ENCODE assay signal across 1 cellular context in the genomic region with DNA sequence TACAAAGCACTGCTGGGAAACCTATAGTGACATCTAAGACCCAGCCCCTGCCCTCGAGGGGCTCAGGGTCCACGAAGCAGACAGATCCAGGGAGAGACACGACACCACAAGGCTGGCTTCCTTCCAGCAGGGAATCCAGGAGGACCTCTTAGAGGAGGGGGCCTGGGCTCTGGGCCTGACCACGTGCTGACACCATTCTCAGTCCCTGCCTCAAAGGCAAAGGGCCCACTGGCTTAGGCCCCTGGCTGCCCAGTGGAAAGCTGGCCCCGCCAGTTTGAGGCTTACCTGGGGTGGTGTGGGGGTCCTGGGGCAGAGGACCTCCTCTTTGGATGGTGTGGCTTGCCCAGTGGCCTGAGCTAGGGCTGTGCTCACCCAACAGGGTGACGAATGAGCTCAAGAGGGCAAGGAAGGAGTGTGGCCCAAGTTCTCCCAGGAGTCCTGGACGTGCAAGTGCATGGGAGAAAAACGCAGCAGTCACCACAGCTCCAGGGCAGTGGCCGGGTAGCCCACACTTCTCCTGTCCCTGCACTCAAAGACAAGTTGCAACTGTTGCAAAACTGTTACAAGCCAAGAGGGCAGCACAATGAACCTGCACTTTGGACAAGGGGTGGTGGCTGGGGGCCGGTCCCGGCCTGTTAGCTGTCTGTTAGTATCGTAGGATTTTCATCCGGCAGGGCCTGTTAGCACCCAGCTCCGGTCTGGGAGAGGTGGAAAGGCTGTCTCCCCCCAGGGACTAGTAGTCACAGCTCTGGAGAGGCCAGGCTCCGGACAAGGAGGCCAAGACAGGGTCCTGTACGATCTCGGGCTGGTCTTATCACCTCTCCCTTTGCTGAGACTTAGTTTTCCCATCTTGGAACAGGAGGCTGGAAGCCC.
TF ChIP-seq lines count a peak whose summit lies in the region.

No MANE protein-coding gene starts in this region.

TF ChIP-seq in HepG2, 621 proteins besides CTCF, POLR2A, EP300 and RAD21 (continued from another document and continues in another):
- TF ChIP-seq, protein P1, sequence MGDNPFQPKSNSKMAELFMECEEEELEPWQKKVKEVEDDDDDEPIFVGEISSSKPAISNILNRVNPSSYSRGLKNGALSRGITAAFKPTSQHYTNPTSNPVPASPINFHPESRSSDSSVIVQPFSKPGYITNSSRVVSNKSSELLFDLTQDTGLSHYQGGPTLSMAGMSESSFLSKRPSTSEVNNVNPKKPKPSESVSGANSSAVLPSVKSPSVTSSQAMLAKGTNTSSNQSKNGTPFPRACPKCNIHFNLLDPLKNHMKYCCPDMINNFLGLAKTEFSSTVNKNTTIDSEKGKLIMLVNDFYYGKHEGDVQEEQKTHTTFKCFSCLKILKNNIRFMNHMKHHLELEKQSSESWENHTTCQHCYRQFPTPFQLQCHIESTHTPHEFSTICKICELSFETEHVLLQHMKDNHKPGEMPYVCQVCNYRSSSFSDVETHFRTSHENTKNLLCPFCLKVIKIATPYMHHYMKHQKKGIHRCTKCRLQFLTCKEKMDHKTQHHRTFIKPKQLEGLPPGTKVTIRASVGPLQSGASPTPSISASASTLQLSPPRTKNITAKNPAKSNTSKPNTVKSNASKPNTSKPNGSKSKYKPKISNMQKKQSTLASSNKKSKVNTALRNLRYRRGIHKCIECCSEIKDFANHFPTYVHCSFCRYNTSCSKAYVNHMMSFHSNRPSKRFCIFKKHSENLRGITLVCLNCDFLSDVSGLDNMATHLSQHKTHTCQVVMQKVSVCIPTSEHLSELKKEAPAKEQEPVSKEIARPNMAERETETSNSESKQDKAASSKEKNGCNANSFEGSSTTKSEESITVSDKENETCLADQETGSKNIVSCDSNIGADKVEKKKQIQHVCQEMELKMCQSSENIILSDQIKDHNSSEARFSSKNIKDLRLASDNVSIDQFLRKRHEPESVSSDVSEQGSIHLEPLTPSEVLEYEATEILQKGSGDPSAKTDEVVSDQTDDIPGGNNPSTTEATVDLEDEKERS (CRISPR knock-in tag; IDR thresholded peaks at IDR 0.05): peak; percentile 51; the same call in 1 of the 2 replicates
- no peak for TF ChIP-seq CREB1 (IDR thresholded peaks at IDR 0.05)
- peak; percentile 0; the same call in 1 of the 2 replicates for TF ChIP-seq CREB1 (CRISPR knock-in tag; IDR thresholded peaks at IDR 0.05)
- TF ChIP-seq ZBTB21 (CRISPR knock-in tag; IDR thresholded peaks at IDR 0.05): peak; percentile 29; the same call in 1 of the 2 replicates
- TF ChIP-seq TCF7L2 (IDR thresholded peaks at IDR 0.05; ENCODE audit: low read depth, low read length): no peak
- TF ChIP-seq ZNF253 (CRISPR knock-in tag; IDR thresholded peaks at IDR 0.05; ENCODE audit: borderline replicate concordance): no peak
- no peak for TF ChIP-seq MAZ (IDR thresholded peaks at IDR 0.05; ENCODE audit: borderline replicate concordance, low read depth, low read length)
- TF ChIP-seq MAZ (CRISPR knock-in tag; IDR thresholded peaks at IDR 0.05; ENCODE audit: low read depth): 0 out of 2 replicates have a peak, but pooled peaks have one; percentile 62
- no peak for TF ChIP-seq ZNF468 (CRISPR knock-in tag; IDR thresholded peaks at IDR 0.05)
- TF ChIP-seq, protein P2, sequence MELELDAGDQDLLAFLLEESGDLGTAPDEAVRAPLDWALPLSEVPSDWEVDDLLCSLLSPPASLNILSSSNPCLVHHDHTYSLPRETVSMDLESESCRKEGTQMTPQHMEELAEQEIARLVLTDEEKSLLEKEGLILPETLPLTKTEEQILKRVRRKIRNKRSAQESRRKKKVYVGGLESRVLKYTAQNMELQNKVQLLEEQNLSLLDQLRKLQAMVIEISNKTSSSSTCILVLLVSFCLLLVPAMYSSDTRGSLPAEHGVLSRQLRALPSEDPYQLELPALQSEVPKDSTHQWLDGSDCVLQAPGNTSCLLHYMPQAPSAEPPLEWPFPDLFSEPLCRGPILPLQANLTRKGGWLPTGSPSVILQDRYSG (CRISPR knock-in tag; IDR thresholded peaks at IDR 0.05): no peak
- TF ChIP-seq, protein P3, sequence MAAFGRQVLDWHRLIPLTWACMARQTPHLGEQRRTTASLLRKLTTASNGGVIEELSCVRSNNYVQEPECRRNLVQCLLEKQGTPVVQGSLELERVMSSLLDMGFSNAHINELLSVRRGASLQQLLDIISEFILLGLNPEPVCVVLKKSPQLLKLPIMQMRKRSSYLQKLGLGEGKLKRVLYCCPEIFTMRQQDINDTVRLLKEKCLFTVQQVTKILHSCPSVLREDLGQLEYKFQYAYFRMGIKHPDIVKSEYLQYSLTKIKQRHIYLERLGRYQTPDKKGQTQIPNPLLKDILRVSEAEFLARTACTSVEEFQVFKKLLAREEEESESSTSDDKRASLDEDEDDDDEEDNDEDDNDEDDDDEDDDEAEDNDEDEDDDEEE (CRISPR knock-in tag; IDR thresholded peaks at IDR 0.05): no peak
- no peak for TF ChIP-seq ZFP36L2 (CRISPR knock-in tag; IDR thresholded peaks at IDR 0.05)
- 0 out of 2 replicates have a peak, but pooled peaks have one; percentile 38 for TF ChIP-seq KLF13 (CRISPR knock-in tag; IDR thresholded peaks at IDR 0.05)
- peak; percentile 70 for TF ChIP-seq XRCC5 (optimal IDR thresholded peaks at IDR 0.05; ENCODE audit: low read length)
- TF ChIP-seq, protein P4, sequence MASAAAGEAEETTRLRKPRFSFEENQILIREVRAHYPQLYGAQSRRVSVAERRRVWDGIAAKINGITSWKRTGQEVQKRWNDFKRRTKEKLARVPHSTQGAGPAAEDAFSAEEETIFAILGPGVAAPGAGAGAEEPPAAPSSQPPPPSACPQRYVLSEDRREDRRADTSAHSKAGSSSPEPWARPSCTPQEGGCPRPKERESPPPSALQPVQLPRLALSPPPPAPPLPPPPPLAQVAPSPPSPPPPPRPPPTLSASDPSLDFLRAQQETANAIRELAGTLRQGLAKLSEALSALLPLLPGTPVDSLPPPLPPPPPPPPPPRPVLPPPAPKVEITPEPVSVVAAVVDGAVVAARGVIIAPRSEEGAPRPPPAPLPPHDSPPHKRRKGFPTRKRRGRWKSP (CRISPR knock-in tag; IDR thresholded peaks at IDR 0.05): peak; percentile 36; the same call in 1 of the 2 replicates
- TF ChIP-seq ZNF577 (CRISPR knock-in tag; IDR thresholded peaks at IDR 0.05; ENCODE audit: borderline replicate concordance, low read depth): no peak
- TF ChIP-seq CEBPG (CRISPR knock-in tag; IDR thresholded peaks at IDR 0.05): peak; percentile 96
- TF ChIP-seq ZNF550 (CRISPR knock-in tag; IDR thresholded peaks at IDR 0.05; ENCODE audit: borderline replicate concordance): no peak
- TF ChIP-seq, protein P5, sequence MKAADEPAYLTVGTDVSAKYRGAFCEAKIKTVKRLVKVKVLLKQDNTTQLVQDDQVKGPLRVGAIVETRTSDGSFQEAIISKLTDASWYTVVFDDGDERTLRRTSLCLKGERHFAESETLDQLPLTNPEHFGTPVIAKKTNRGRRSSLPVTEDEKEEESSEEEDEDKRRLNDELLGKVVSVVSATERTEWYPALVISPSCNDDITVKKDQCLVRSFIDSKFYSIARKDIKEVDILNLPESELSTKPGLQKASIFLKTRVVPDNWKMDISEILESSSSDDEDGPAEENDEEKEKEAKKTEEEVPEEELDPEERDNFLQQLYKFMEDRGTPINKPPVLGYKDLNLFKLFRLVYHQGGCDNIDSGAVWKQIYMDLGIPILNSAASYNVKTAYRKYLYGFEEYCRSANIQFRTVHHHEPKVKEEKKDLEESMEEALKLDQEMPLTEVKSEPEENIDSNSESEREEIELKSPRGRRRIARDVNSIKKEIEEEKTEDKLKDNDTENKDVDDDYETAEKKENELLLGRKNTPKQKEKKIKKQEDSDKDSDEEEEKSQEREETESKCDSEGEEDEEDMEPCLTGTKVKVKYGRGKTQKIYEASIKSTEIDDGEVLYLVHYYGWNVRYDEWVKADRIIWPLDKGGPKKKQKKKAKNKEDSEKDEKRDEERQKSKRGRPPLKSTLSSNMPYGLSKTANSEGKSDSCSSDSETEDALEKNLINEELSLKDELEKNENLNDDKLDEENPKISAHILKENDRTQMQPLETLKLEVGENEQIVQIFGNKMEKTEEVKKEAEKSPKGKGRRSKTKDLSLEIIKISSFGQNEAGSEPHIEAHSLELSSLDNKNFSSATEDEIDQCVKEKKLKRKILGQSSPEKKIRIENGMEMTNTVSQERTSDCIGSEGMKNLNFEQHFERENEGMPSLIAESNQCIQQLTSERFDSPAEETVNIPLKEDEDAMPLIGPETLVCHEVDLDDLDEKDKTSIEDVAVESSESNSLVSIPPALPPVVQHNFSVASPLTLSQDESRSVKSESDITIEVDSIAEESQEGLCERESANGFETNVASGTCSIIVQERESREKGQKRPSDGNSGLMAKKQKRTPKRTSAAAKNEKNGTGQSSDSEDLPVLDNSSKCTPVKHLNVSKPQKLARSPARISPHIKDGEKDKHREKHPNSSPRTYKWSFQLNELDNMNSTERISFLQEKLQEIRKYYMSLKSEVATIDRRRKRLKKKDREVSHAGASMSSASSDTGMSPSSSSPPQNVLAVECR (CRISPR knock-in tag; IDR thresholded peaks at IDR 0.05; ENCODE audit: borderline replicate concordance): peak; percentile 70; the same call in 1 of the 2 replicates
- TF ChIP-seq FOXM1 (CRISPR knock-in tag; IDR thresholded peaks at IDR 0.05): no peak
- TF ChIP-seq MTF2 (CRISPR knock-in tag; IDR thresholded peaks at IDR 0.05; ENCODE audit: borderline replicate concordance): no peak
- peak; percentile 44 for TF ChIP-seq AGO2 (optimal IDR thresholded peaks at IDR 0.05; ENCODE audit: low read depth, low read length)
- no peak for TF ChIP-seq ZNF10 (CRISPR knock-in tag; IDR thresholded peaks at IDR 0.05; ENCODE audit: borderline replicate concordance, low read depth)
- TF ChIP-seq, protein P6, sequence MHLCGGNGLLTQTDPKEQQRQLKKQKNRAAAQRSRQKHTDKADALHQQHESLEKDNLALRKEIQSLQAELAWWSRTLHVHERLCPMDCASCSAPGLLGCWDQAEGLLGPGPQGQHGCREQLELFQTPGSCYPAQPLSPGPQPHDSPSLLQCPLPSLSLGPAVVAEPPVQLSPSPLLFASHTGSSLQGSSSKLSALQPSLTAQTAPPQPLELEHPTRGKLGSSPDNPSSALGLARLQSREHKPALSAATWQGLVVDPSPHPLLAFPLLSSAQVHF (CRISPR knock-in tag; IDR thresholded peaks at IDR 0.05): no peak
- TF ChIP-seq ZNF589 (CRISPR knock-in tag; conservative IDR thresholded peaks at IDR 0.05): no peak
- TF ChIP-seq MIER3 (CRISPR knock-in tag; IDR thresholded peaks at IDR 0.05; ENCODE audit: borderline replicate concordance): no peak; the same call in 1 of the 2 replicates
- TF ChIP-seq ZNF230 (CRISPR knock-in tag; IDR thresholded peaks at IDR 0.05): 0 out of 2 replicates have a peak, but pooled peaks have one; percentile 41
- TF ChIP-seq, protein P7, sequence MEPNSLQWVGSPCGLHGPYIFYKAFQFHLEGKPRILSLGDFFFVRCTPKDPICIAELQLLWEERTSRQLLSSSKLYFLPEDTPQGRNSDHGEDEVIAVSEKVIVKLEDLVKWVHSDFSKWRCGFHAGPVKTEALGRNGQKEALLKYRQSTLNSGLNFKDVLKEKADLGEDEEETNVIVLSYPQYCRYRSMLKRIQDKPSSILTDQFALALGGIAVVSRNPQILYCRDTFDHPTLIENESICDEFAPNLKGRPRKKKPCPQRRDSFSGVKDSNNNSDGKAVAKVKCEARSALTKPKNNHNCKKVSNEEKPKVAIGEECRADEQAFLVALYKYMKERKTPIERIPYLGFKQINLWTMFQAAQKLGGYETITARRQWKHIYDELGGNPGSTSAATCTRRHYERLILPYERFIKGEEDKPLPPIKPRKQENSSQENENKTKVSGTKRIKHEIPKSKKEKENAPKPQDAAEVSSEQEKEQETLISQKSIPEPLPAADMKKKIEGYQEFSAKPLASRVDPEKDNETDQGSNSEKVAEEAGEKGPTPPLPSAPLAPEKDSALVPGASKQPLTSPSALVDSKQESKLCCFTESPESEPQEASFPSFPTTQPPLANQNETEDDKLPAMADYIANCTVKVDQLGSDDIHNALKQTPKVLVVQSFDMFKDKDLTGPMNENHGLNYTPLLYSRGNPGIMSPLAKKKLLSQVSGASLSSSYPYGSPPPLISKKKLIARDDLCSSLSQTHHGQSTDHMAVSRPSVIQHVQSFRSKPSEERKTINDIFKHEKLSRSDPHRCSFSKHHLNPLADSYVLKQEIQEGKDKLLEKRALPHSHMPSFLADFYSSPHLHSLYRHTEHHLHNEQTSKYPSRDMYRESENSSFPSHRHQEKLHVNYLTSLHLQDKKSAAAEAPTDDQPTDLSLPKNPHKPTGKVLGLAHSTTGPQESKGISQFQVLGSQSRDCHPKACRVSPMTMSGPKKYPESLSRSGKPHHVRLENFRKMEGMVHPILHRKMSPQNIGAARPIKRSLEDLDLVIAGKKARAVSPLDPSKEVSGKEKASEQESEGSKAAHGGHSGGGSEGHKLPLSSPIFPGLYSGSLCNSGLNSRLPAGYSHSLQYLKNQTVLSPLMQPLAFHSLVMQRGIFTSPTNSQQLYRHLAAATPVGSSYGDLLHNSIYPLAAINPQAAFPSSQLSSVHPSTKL (CRISPR knock-in tag; IDR thresholded peaks at IDR 0.05): peak; percentile 80
- TF ChIP-seq NFATC3 (CRISPR knock-in tag; IDR thresholded peaks at IDR 0.05): no peak
- TF ChIP-seq, protein P8, sequence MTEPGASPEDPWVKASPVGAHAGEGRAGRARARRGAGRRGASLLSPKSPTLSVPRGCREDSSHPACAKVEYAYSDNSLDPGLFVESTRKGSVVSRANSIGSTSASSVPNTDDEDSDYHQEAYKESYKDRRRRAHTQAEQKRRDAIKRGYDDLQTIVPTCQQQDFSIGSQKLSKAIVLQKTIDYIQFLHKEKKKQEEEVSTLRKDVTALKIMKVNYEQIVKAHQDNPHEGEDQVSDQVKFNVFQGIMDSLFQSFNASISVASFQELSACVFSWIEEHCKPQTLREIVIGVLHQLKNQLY (CRISPR knock-in tag; IDR thresholded peaks at IDR 0.05): peak; percentile 43; the same call in 1 of the 2 replicates
- TF ChIP-seq TOPORS (CRISPR knock-in tag; IDR thresholded peaks at IDR 0.05): no peak
- TF ChIP-seq SMC3 (IDR thresholded peaks at IDR 0.05; ENCODE audit: low read length): 0 out of 2 replicates have a peak, but pooled peaks have one; percentile 19
- TF ChIP-seq, protein P9, sequence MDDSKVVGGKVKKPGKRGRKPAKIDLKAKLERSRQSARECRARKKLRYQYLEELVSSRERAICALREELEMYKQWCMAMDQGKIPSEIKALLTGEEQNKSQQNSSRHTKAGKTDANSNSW (CRISPR knock-in tag; IDR thresholded peaks at IDR 0.05; ENCODE audit: borderline replicate concordance): 0 out of 2 replicates have a peak, but pooled peaks have one; percentile 55
- TF ChIP-seq SIN3B (IDR thresholded peaks at IDR 0.05; ENCODE audit: low read length): no peak
- peak; percentile 75; the same call in 1 of the 2 replicates for TF ChIP-seq AKAP8 (CRISPR knock-in tag; IDR thresholded peaks at IDR 0.05)
- TF ChIP-seq, protein P10, sequence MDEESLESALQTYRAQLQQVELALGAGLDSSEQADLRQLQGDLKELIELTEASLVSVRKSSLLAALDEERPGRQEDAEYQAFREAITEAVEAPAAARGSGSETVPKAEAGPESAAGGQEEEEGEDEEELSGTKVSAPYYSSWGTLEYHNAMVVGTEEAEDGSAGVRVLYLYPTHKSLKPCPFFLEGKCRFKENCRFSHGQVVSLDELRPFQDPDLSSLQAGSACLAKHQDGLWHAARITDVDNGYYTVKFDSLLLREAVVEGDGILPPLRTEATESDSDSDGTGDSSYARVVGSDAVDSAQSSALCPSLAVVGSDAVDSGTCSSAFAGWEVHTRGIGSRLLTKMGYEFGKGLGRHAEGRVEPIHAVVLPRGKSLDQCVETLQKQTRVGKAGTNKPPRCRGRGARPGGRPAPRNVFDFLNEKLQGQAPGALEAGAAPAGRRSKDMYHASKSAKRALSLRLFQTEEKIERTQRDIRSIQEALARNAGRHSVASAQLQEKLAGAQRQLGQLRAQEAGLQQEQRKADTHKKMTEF (CRISPR knock-in tag; IDR thresholded peaks at IDR 0.05): peak; percentile 82
- TF ChIP-seq NFE2L1 (CRISPR knock-in tag; IDR thresholded peaks at IDR 0.05; ENCODE audit: borderline replicate concordance): peak; percentile 61; the same call in 1 of the 2 replicates
